In the genomic region with DNA sequence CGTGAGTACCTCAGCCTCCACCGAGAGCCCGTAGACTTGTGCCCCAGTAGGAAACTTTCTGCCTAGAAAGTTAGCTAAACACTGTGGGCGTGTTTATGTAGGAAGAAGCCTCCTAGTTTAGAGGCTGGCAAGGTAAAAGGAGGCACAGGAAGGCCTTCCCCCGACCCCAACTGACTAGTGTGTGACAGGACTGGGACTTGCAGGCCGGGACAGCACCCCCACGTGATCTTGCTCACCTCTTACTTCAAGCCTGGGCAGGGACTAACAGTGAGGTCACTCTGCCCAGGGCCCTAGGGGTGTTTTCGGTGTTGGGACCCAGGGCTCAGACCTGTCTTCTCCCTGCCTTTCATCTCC, we compare ENCODE assay signal across 8 cellular contexts. TPM values are rescaled to one million over a fixed set of nuclear protein-coding genes. Genes with fewer than 3 reads are reported as not detected.
DNase-seq lines count a peak whose midpoint lies in the region; ATAC-seq and TF ChIP-seq lines count a peak whose summit lies in the region.

No MANE protein-coding gene starts in this region.

- peak; percentile 2 for ATAC-seq in GM21360 (IDR thresholded peaks at IDR 0.05; ENCODE audit: unreplicated experiment)
- ATAC-seq in central memory CD8-positive, alpha-beta T cell (replicated peaks; ENCODE audit: extremely low read depth, poor library complexity, severe bottlenecking): peak; percentile 1

- no peak for TF ChIP-seq CTCF in C4-2B (conservative IDR thresholded peaks at IDR 0.05)

- H3K36me3 ChIP-seq in mucosa of stomach (ENCODE audit: control insufficient read depth, insufficient read depth, low read length): peaks cover 21% of the 10 kb centered on the region

- H3K4me1 Mint-ChIP-seq in central memory CD8-positive, alpha-beta T cell: peaks cover 56% of the 10 kb centered on the region

- no peaks in the 10 kb centered on the region for H3K9me3 Mint-ChIP-seq in central memory CD8-positive, alpha-beta T cell

- peaks cover 38% of the 10 kb centered on the region for H3K4me1 ChIP-seq in mucosa of stomach (ENCODE audit: control insufficient read depth, insufficient read depth, low read length)

- H3K9me3 ChIP-seq in mucosa of stomach (ENCODE audit: control insufficient read depth, low read length): no peaks in the 10 kb centered on the region

- no peaks in the 10 kb centered on the region for H3K27me3 Mint-ChIP-seq in central memory CD8-positive, alpha-beta T cell

- peaks cover 55% of the 10 kb centered on the region for H3K36me3 Mint-ChIP-seq in central memory CD8-positive, alpha-beta T cell (ENCODE audit: insufficient read depth)

- H3K27ac ChIP-seq in C4-2B: peak overlapping the region; percentile 89

- peak overlapping the region; percentile 98 for H3K4me3 ChIP-seq in Jurkat, Clone E6-1 (ENCODE audit: low read length)
- peak overlapping the region; percentile 97 for H3K4me3 ChIP-seq in mucosa of stomach (ENCODE audit: low read length)

- DNase-seq in Jurkat, Clone E6-1 (ENCODE audit: low read depth, low spot score): no peak
- no peak for DNase-seq in central memory CD8-positive, alpha-beta T cell (ENCODE audit: low spot score in 2 of 2)
- DNase-seq in NCI-H69 (lab: John Stamatoyannopoulos, UW) (no peak), amniotic stem cell (lab: John Stamatoyannopoulos, UW) (no peak), H4 (ENCODE audit: low spot score) (no peak)

- peak overlapping the region; percentile 98 for H3K9ac ChIP-seq in mucosa of stomach (ENCODE audit: low read length)

- H3K27ac Mint-ChIP-seq in central memory CD8-positive, alpha-beta T cell (ENCODE audit: low read depth): peak overlapping the region; percentile 100

- peak overlapping the region; percentile 96 for H3K4me3 Mint-ChIP-seq in central memory CD8-positive, alpha-beta T cell

- H3K27me3 ChIP-seq in mucosa of stomach (ENCODE audit: control insufficient read depth, insufficient read depth, low read length): no peaks in the 10 kb centered on the region

RNA-seq across cellular contexts. Expression of a gene that starts 0.4 kb away (rescaled TPM):
- polyA plus RNA-seq in Jurkat, Clone E6-1 (2012; ENCODE audit: insufficient read depth, insufficient read length): 379 TPM
- total RNA-seq in H4 (2014; rRNA removed; shearing (Covaris generic)): 444 and 497 TPM in 2 replicates

RNA-seq across cellular contexts. Expression of a gene that starts 19.7 kb away (rescaled TPM):
- polyA plus RNA-seq in Jurkat, Clone E6-1 (2012; ENCODE audit: insufficient read depth, insufficient read length): 1.4 TPM
- 0.47 and 0.52 TPM in 2 replicates for total RNA-seq in H4 (2014; rRNA removed; shearing (Covaris generic))

RNA-seq across cellular contexts. Expression of a gene that starts 25.7 kb away (rescaled TPM):
- 1.2 TPM for polyA plus RNA-seq in Jurkat, Clone E6-1 (2012; ENCODE audit: insufficient read depth, insufficient read length)
- 0.21 and 0.62 TPM in 2 replicates for total RNA-seq in H4 (2014; rRNA removed; shearing (Covaris generic))

RNA-seq across cellular contexts. Expression of a gene that starts 28.3 kb away (rescaled TPM):
- not detected for polyA plus RNA-seq in Jurkat, Clone E6-1 (2012; ENCODE audit: insufficient read depth, insufficient read length)
- 2.2 TPM in 1 of 2 replicates, not detected in the other for total RNA-seq in H4 (2014; rRNA removed; shearing (Covaris generic))
